Comparison of ENCODE assay signal across 9 cellular contexts in the genomic region with DNA sequence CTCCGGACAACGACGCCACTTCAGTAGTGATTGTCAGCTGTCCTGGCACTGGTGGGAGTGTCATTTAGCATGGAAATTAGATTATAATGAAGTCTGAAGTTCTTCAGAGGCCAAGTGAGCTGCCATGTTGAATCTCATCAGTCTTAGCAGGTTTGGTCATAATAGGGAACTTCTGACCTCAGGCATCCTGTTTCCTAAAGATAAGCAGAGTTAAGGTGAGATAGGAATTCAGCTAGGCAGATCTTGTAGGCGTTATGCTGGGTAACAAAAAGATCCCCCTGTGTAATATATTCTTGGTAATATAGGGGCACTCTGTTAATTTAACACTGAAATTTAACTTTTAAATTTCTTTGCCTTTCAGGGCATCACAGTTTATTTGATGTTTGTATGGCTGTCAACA.
"Had no signal": no experiment of that assay in that cellular context is flagged by ENCODE, and none has a peak within 500 bp of the region (broad histone marks: within the 10 kb centered on the region; RNA-seq: fewer than 3 reads in every experiment).

No MANE protein-coding gene starts in this region.

- ATAC-seq: HCT116 had no signal

- H3K36me3 ChIP-seq: HAP-1 had no signal

- DNase-seq: GM23248, GOT3, H7, HFFc6, IMR-90, KBM-7 had no signal

- H3K4me3 ChIP-seq: GM23248, HAP-1 had no signal

- H2AFZ ChIP-seq: GM23248 had no signal

- H3K4me1 ChIP-seq: HAP-1 had no signal

- H3K9me3 ChIP-seq: HAP-1 had no signal

- H3K9ac ChIP-seq: GM23248 had no signal

- H3K27ac ChIP-seq: GM23248, HL-60 had no signal
